In the genomic region with DNA sequence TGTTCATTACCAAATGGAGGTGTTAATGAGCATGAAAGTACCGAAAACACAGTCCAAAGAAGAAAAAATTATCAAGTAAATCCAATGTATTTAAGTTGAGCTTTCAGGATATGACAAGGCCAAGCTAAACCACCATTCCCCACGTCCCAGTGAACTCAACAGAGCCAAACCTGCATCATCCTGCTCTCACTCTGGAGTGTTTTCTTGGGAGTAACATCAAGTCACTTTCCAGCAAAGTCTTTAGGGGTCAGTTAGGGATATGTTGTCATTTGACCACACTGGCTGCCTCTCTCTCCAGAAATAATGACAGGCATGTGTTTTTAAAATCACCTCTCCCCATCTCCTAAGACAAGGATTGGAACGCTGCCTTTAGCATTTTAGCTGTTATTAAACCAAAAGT, we compare ENCODE assay signal across 20 cellular contexts.
DNase-seq lines count a peak whose midpoint lies in the region; ATAC-seq, FAIRE-seq and TF ChIP-seq lines count a peak whose summit lies in the region.
"Had no signal": no experiment of that assay in that cellular context is flagged by ENCODE, and none has a peak within 500 bp of the region (broad histone marks: within the 10 kb centered on the region; RNA-seq: fewer than 3 reads in every experiment).

No MANE protein-coding gene starts in this region.

- no TSS peak for BruUV-seq in HepG2 (replicated peaks; lab: Mats Ljungman, UMichigan)

- ATAC-seq in HepG2 (no peak), right lobe of liver (no peak), esophagus mucosa (no peak)
- no peak for ATAC-seq in activated T-cell treated with anti-CD3 and anti-CD28 coated beads, Interleukin-2, amount 50 U/mL, for 4 hours
- ATAC-seq: CD8-positive, alpha-beta T cell; stimulated activated naive CD8-positive, alpha-beta T cell treated with anti-CD3 and anti-CD28 coated beads, Interleukin-15, amount 100 ng/mL, for 72 hours had no signal

- H3K9me3 ChIP-seq in HepG2 (ENCODE audit: low read length) (no peaks in the 10 kb centered on the region), right lobe of liver (no peaks in the 10 kb centered on the region), hepatocyte (ENCODE audit: low read depth) (no peaks in the 10 kb centered on the region)
- H3K9me3 ChIP-seq: SK-N-SH had no signal

- POLR2A ChIA-PET in HepG2 (lab: Yijun Ruan, JAX) = no interaction called here

- no peak for TF ChIP-seq RAD21 in HepG2 (CRISPR knock-in tag; IDR thresholded peaks at IDR 0.05)

- no peaks in the 10 kb centered on the region for H3K9me2 ChIP-seq in hepatocyte (replicated peaks; ENCODE audit: insufficient read depth)
- H3K9me2 ChIP-seq: SK-N-SH had no signal

- H3K4me3 ChIP-seq in HepG2 (replicated peaks in 1 of 3; ENCODE audit: insufficient read depth in 1 of 3, low read depth in 2 of 3, low read length in 3 of 3) = no peak overlapping the region
- H3K4me3 ChIP-seq in right lobe of liver = no peak overlapping the region
- no peak overlapping the region for H3K4me3 ChIP-seq in coronary artery
- no peak overlapping the region for H3K4me3 ChIP-seq in hepatocyte

- no peaks in the 10 kb centered on the region for H3K79me2 ChIP-seq in HepG2 (ENCODE audit: insufficient read depth, low read length)
- no peaks in the 10 kb centered on the region for H3K79me2 ChIP-seq in hepatocyte

- peaks cover 11% of the 10 kb centered on the region for H4K20me1 ChIP-seq in HepG2 (ENCODE audit: insufficient read depth, low read length)
- H4K20me1 ChIP-seq in hepatocyte (ENCODE audit: insufficient read depth, poor library complexity, severe bottlenecking) = no peaks in the 10 kb centered on the region

- H3K27me3 ChIP-seq in HepG2 (ENCODE audit: control insufficient read depth in 1 of 2, insufficient read depth in 2 of 2, low read length in 2 of 2) = no peaks in the 10 kb centered on the region
- no peaks in the 10 kb centered on the region for H3K27me3 ChIP-seq in right lobe of liver
- no peaks in the 10 kb centered on the region for H3K27me3 ChIP-seq in hepatocyte

- TF ChIP-seq EP300 in HepG2 (IDR thresholded peaks at IDR 0.05; ENCODE audit: low read depth in 2 of 2, low read length in 2 of 2) (no peak), HepG2 (CRISPR knock-in tag; IDR thresholded peaks at IDR 0.05; ENCODE audit: borderline replicate concordance) (no peak)

- peaks cover 66% of the 10 kb centered on the region for H3K4me1 Mint-ChIP-seq in osteocyte (ENCODE audit: unreplicated experiment)
- H3K4me1 Mint-ChIP-seq in activated T-cell treated with anti-CD3 and anti-CD28 coated beads, Interleukin-2, amount 50 U/mL, for 4 hours (ENCODE audit: low read depth) = no peaks in the 10 kb centered on the region
- H3K4me1 Mint-ChIP-seq: activated naive CD8-positive, alpha-beta T cell treated with anti-CD3 and anti-CD28 coated beads, Interleukin-2, amount 10 ng/mL, durations not matched to agents 7 days and 5 days had no signal

- H3K36me3 Mint-ChIP-seq in osteocyte (ENCODE audit: unreplicated experiment) = peaks cover 4% of the 10 kb centered on the region
- peaks cover 15% of the 10 kb centered on the region for H3K36me3 Mint-ChIP-seq in activated T-cell treated with anti-CD3 and anti-CD28 coated beads, Interleukin-2, amount 50 U/mL, for 4 hours (ENCODE audit: insufficient read depth)

- H3K9me3 Mint-ChIP-seq in osteocyte (ENCODE audit: unreplicated experiment) = no peaks in the 10 kb centered on the region
- H3K9me3 Mint-ChIP-seq in activated T-cell treated with anti-CD3 and anti-CD28 coated beads, Interleukin-2, amount 50 U/mL, for 4 hours = no peaks in the 10 kb centered on the region
- H3K9me3 Mint-ChIP-seq: activated naive CD8-positive, alpha-beta T cell treated with anti-CD3 and anti-CD28 coated beads, Interleukin-2, amount 10 ng/mL, durations not matched to agents 7 days and 5 days; CD8-positive, alpha-beta T cell; central memory CD8-positive, alpha-beta T cell; endodermal cell; stimulated activated naive CD8-positive, alpha-beta T cell treated with anti-CD3 and anti-CD28 coated beads, Interleukin-15, amount 100 ng/mL, for 72 hours had no signal

- no peaks in the 10 kb centered on the region for H3K27me3 Mint-ChIP-seq in osteocyte (ENCODE audit: unreplicated experiment)
- H3K27me3 Mint-ChIP-seq in activated T-cell treated with anti-CD3 and anti-CD28 coated beads, Interleukin-2, amount 50 U/mL, for 4 hours (ENCODE audit: low read depth) = no peaks in the 10 kb centered on the region
- H3K27me3 Mint-ChIP-seq: activated naive CD8-positive, alpha-beta T cell treated with anti-CD3 and anti-CD28 coated beads, Interleukin-2, amount 10 ng/mL, durations not matched to agents 7 days and 5 days; central memory CD8-positive, alpha-beta T cell; stimulated activated naive CD8-positive, alpha-beta T cell treated with anti-CD3 and anti-CD28 coated beads, Interleukin-15, amount 100 ng/mL, for 72 hours had no signal

- H3K36me3 ChIP-seq in HepG2 (replicated peaks in 1 of 2; ENCODE audit: control insufficient read depth in 1 of 2, insufficient read depth in 2 of 2, low read length in 2 of 2) (no peaks in the 10 kb centered on the region), right lobe of liver (no peaks in the 10 kb centered on the region), hepatocyte (replicated peaks; ENCODE audit: insufficient read depth, low read depth) (no peaks in the 10 kb centered on the region)

- peak overlapping the region; percentile 38 for H3K4me3 Mint-ChIP-seq in osteocyte (ENCODE audit: unreplicated experiment)
- no peak overlapping the region for H3K4me3 Mint-ChIP-seq in activated T-cell treated with anti-CD3 and anti-CD28 coated beads, Interleukin-2, amount 50 U/mL, for 4 hours
- H3K4me3 Mint-ChIP-seq: activated naive CD8-positive, alpha-beta T cell treated with anti-CD3 and anti-CD28 coated beads, Interleukin-2, amount 10 ng/mL, durations not matched to agents 7 days and 5 days; CD8-positive, alpha-beta T cell; central memory CD8-positive, alpha-beta T cell; endodermal cell; stimulated activated naive CD8-positive, alpha-beta T cell treated with anti-CD3 and anti-CD28 coated beads, Interleukin-15, amount 100 ng/mL, for 72 hours had no signal

- in situ Hi-C loops in HepG2 (cut with HindIII; ENCODE audit: extremely low pct_ligation_motif_present, low pct_unique_long_range_greater_than_20kb) = no loop called here

- H3K4me1 ChIP-seq in HepG2 (ENCODE audit: insufficient read depth, low read length) (peaks cover 26% of the 10 kb centered on the region), right lobe of liver (peaks cover 0 to 23% (median 13%) of the 10 kb centered on the region in 4 donors), hepatocyte (ENCODE audit: insufficient read depth) (peaks cover 8% of the 10 kb centered on the region)

- DNase-seq in HepG2 (ENCODE audit: low spot score) (no peak), right lobe of liver (no peak), coronary artery (ENCODE audit: low spot score) (no peak), osteocyte (ENCODE audit: extremely low spot score, unreplicated experiment) (no peak), NCI-H524 treated with DMSO at 0.1 percent for 48 hours (lab: John Stamatoyannopoulos, UW) (no peak), hepatocyte (ENCODE audit: low spot score) (no peak)
- DNase-seq in activated T-cell treated with anti-CD3 and anti-CD28 coated beads, Interleukin-2, amount 50 U/mL, for 4 hours = no peak
- DNase-seq: activated naive CD8-positive, alpha-beta T cell treated with anti-CD3 and anti-CD28 coated beads, Interleukin-2, amount 10 ng/mL, durations not matched to agents 7 days and 5 days; CD8-positive, alpha-beta T cell; endodermal cell; foreskin fibroblast; KBM-7; NCI-H1105; NCI-H446 treated with DMSO at 0.1 percent for 48 hours; OCI-M1; SK-N-SH; stimulated activated naive CD8-positive, alpha-beta T cell treated with anti-CD3 and anti-CD28 coated beads, Interleukin-15, amount 100 ng/mL, for 72 hours had no signal

- no peak overlapping the region for H2AFZ ChIP-seq in HepG2 (ENCODE audit: low read length)
- no peak overlapping the region for H2AFZ ChIP-seq in hepatocyte

- H3K27ac ChIP-seq in HepG2 (ENCODE audit: extremely low read length, insufficient read depth, low read length) = peak overlapping the region; percentile 66
- H3K27ac ChIP-seq in right lobe of liver = no peak overlapping the region
- peak overlapping the region; percentile 48 to 54 for H3K27ac ChIP-seq in coronary artery
- no peak overlapping the region for H3K27ac ChIP-seq in hepatocyte
- H3K27ac ChIP-seq: HL-60 had no signal

- no peak for FAIRE-seq in HepG2 (lab: Jason Lieb, UNC)

- H3K9ac ChIP-seq in HepG2 (ENCODE audit: insufficient read depth, low read depth, low read length) = no peak overlapping the region
- H3K9ac ChIP-seq: SK-N-SH had no signal

- CTCF ChIA-PET in HepG2 (lab: Yijun Ruan, JAX; ENCODE audit: low intra/inter-chr PET ratio, low total read pairs) = no interaction called here

- TF ChIP-seq CTCF in HepG2 (CRISPR knock-in tag; IDR thresholded peaks at IDR 0.05) (no peak), right lobe of liver (IDR thresholded peaks at IDR 0.05) (no peak), coronary artery (IDR thresholded peaks at IDR 0.05) (no peak), osteocyte (IDR thresholded peaks at IDR 0.05) (no peak), hepatocyte (IDR thresholded peaks at IDR 0.05; ENCODE audit: poor library complexity) (no peak)

- WGBS in HepG2 (ENCODE audit: low lambda C conversion rate) = 94% methylated on average over 3 of the region's 3 CpGs
- 100% methylated on average over 3 of the region's 3 CpGs for WGBS in right lobe of liver (ENCODE audit: insufficient coverage, low coverage, low lambda C conversion rate, missing lambda C conversion rate)
- 95% methylated on average over 3 of the region's 3 CpGs for WGBS in hepatocyte (ENCODE audit: low lambda C conversion rate, missing lambda C conversion rate)

- peak overlapping the region; percentile 90 for H3K27ac Mint-ChIP-seq in osteocyte (ENCODE audit: unreplicated experiment)
- H3K27ac Mint-ChIP-seq: activated naive CD8-positive, alpha-beta T cell treated with anti-CD3 and anti-CD28 coated beads, Interleukin-2, amount 10 ng/mL, durations not matched to agents 7 days and 5 days; CD8-positive, alpha-beta T cell; endodermal cell; stimulated activated naive CD8-positive, alpha-beta T cell treated with anti-CD3 and anti-CD28 coated beads, Interleukin-15, amount 100 ng/mL, for 72 hours had no signal

- TF ChIP-seq POLR2A in HepG2 (IDR thresholded peaks at IDR 0.05; ENCODE audit: insufficient read depth in 1 of 2, low read depth in 2 of 2, low read length in 2 of 2) = no peak
- TF ChIP-seq POLR2A in right lobe of liver (IDR thresholded peaks at IDR 0.05) = no peak

- H3K4me2 ChIP-seq in HepG2 (ENCODE audit: low read depth, low read length) (no peak overlapping the region), hepatocyte (no peak overlapping the region)
- H3K4me2 ChIP-seq: SK-N-SH had no signal

- intact Hi-C loops in HepG2 (cut with micrococcal nuclease; ENCODE audit: unreplicated experiment) (loop anchor here (5.0 kb wide), 1 partner anchor 213 kb away; no protein-coding TSS in a partner anchor), right lobe of liver (cut with DNase I) (no loop called here)

TF ChIP-seq in HepG2, 621 proteins besides CTCF, POLR2A, EP300 and RAD21:
- TF ChIP-seq SOX6 (IDR thresholded peaks at IDR 0.05) = no peak
- no peak for TF ChIP-seq SOX6 (CRISPR knock-in tag; IDR thresholded peaks at IDR 0.05)

Comparison
In these comparisons a context has a peak if more than half of its experiments do, and no peak if none do; other contexts are left out.
1. H3K27ac ChIP-seq: peak in HepG2 (single experiment) and coronary artery (2 of 2); none in right lobe of liver (0 of 3) and hepatocyte (single experiment).